22 cellular contexts compared by ENCODE assay signal in the genomic region with DNA sequence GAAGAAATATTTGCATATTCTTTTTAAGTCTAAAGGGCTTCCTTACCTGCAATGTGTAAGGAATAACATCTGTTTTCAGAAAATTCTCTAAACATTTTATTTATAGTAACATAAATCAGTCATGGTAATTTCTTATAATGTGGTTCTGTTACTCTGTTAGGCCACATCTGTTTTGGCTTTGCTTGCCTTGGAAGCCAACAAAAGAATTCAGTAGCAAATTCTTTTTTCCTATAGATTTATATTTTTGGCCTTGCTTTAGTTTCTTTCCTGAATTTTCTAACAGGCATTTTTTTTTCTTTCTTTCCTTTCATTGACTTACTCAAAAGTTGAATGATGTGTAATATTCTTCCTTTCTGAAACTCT.
DNase-seq lines count a peak whose midpoint lies in the region; ATAC-seq, FAIRE-seq and TF ChIP-seq lines count a peak whose summit lies in the region.
"Had no signal": no experiment of that assay in that cellular context is flagged by ENCODE, and none has a peak within 500 bp of the region (broad histone marks: within the 10 kb centered on the region; RNA-seq: fewer than 3 reads in every experiment).

No MANE protein-coding gene starts in this region.

- H4K12ac ChIP-seq in trophoblast cell (ENCODE audit: low read depth, low read length) = no peak overlapping the region

- H3K9ac ChIP-seq in BLaER1 treated with 17β-estradiol and CSF1 and Interleukin-3, amounts not matched to agents 10 nM and 100 nM = no peak overlapping the region
- no peak overlapping the region for H3K9ac ChIP-seq in trophoblast cell (ENCODE audit: low read length)

- no peak overlapping the region for H4K91ac ChIP-seq in trophoblast cell (ENCODE audit: low read depth, low read length)

- H3K27me3 Mint-ChIP-seq in chondrocyte (ENCODE audit: low read depth) = no peaks in the 10 kb centered on the region
- H3K27me3 Mint-ChIP-seq: activated CD4-positive, alpha-beta memory T cell treated with anti-CD3 and anti-CD28 coated beads for 36 hours; dendritic cell treated with granulocyte-macrophage colony-stimulating factor and Interleukin-4, amounts not matched to agents 40 ng/mL and 50 ng/mL, for 4 days; stimulated activated naive CD8-positive, alpha-beta T cell treated with anti-CD3 and anti-CD28 coated beads, Interleukin-15, Interleukin-2, amounts not matched to agents 100 ng/mL and 50 ng/mL, for 24 hours had no signal

- peak overlapping the region in 6 of 11 experiments; percentile 3 to 42 (median 22); a peak in 7 of 22 replicates for H3K4me2 ChIP-seq in BLaER1 treated with 17β-estradiol and CSF1 and Interleukin-3, amounts not matched to agents 10 nM and 100 nM
- no peak overlapping the region for H3K4me2 ChIP-seq in trophoblast cell (ENCODE audit: low read length)

- H3K27me3 ChIP-seq in BLaER1 treated with 17β-estradiol and CSF1 and Interleukin-3, amounts not matched to agents 10 nM and 100 nM = no peaks in the 10 kb centered on the region
- no peaks in the 10 kb centered on the region for H3K27me3 ChIP-seq in trophoblast cell (ENCODE audit: insufficient read depth, low read length)
- H3K27me3 ChIP-seq: thyroid gland had no signal

- H2BK12ac ChIP-seq in trophoblast cell (ENCODE audit: low read length) = no peak overlapping the region

- no peak overlapping the region for H2BK5ac ChIP-seq in trophoblast cell (ENCODE audit: low read depth, low read length, poor library complexity)

- no peak for ATAC-seq in HG03097 (IDR thresholded peaks at IDR 0.05; ENCODE audit: low FRiP score, unreplicated experiment)
- ATAC-seq: left lobe of liver had no signal

- DNase-seq in GM12892 (ENCODE audit: insufficient read length) = no peak
- DNase-seq in chondrocyte (ENCODE audit: low spot score) = no peak
- no peak for DNase-seq in trophoblast cell
- no peak for DNase-seq in stimulated activated CD4-positive, alpha-beta T cell treated with anti-CD3 and anti-CD28 coated beads, Interleukin-12 subunit alpha, Interleukin-12 subunit beta, amount 100 ng/mL, for 4 hours
- no peak for DNase-seq in H4 (ENCODE audit: low spot score)
- DNase-seq in MV-4-11 (lab: John Stamatoyannopoulos, UW) = no peak
- DNase-seq: activated CD4-positive, alpha-beta memory T cell treated with anti-CD3 and anti-CD28 coated beads for 36 hours; activated gamma-delta T cell; GM23248; NCI-H1417; NCI-H510A; stimulated activated CD4-positive, alpha-beta T cell treated with anti-CD3 and anti-CD28 coated beads, Interleukin-4, amount 100 ng/mL, for 4 hours; thyroid gland had no signal

- TF ChIP-seq CTCF in chondrocyte (IDR thresholded peaks at IDR 0.05) = no peak

- H3K14ac ChIP-seq in trophoblast cell (ENCODE audit: low read length) = no peak overlapping the region

- FAIRE-seq in GM12892 (lab: Jason Lieb, UNC) = peak; percentile 5
- FAIRE-seq: bronchial epithelial cell, endometrium, RCC 7860 had no signal

- no peak overlapping the region for H3K27ac ChIP-seq in BLaER1 treated with 17β-estradiol and CSF1 and Interleukin-3, amounts not matched to agents 10 nM and 100 nM
- H3K27ac ChIP-seq in trophoblast cell (ENCODE audit: low read depth, low read length) = peak overlapping the region; percentile 17
- H3K27ac ChIP-seq: thyroid gland had no signal

- no peak overlapping the region for H3K23ac ChIP-seq in trophoblast cell (ENCODE audit: low read length)

- no peaks in the 10 kb centered on the region for H3K9me3 Mint-ChIP-seq in chondrocyte (ENCODE audit: low read depth)
- H3K9me3 Mint-ChIP-seq: activated CD4-positive, alpha-beta memory T cell treated with anti-CD3 and anti-CD28 coated beads for 36 hours; dendritic cell treated with granulocyte-macrophage colony-stimulating factor and Interleukin-4, amounts not matched to agents 40 ng/mL and 50 ng/mL, for 4 days; neural crest cell; stimulated activated naive CD8-positive, alpha-beta T cell treated with anti-CD3 and anti-CD28 coated beads, Interleukin-15, Interleukin-2, amounts not matched to agents 100 ng/mL and 50 ng/mL, for 24 hours had no signal

- peaks cover 0 to 20% (median 9%) of the 10 kb centered on the region in 10 experiments; a peak in 15 of 20 replicates for H3K4me1 ChIP-seq in BLaER1 treated with 17β-estradiol and CSF1 and Interleukin-3, amounts not matched to agents 10 nM and 100 nM
- peaks cover 5 to 21% of the 10 kb centered on the region in 2 experiments for H3K4me1 ChIP-seq in trophoblast cell (ENCODE audit: control insufficient read depth in 1 of 2, insufficient read depth in 2 of 2, low read length in 2 of 2)

- no peaks in the 10 kb centered on the region for H3K9me3 ChIP-seq in BLaER1 treated with 17β-estradiol and CSF1 and Interleukin-3, amounts not matched to agents 10 nM and 100 nM (replicated peaks in 1 of 11)
- H3K9me3 ChIP-seq in trophoblast cell (ENCODE audit: insufficient read depth, low read depth, low read length) = no peaks in the 10 kb centered on the region
- H3K9me3 ChIP-seq: thyroid gland had no signal

- H4K20me1 ChIP-seq in BLaER1 treated with 17β-estradiol and CSF1 and Interleukin-3, amounts not matched to agents 10 nM and 100 nM = peaks cover 0 to 45% (median 0%) of the 10 kb centered on the region in 11 experiments; a peak in 7 of 22 replicates

- H4K8ac ChIP-seq in trophoblast cell (ENCODE audit: low read depth, low read length) = no peak overlapping the region

- TF ChIP-seq POLR2A in GM12892 (IDR thresholded peaks at IDR 0.05; ENCODE audit: low read depth, low read length) = no peak

- no peak overlapping the region for H2AFZ ChIP-seq in trophoblast cell (ENCODE audit: insufficient read depth, low read length, poor library complexity)
- H2AFZ ChIP-seq: GM23248 had no signal

- no peaks in the 10 kb centered on the region for H3K36me3 Mint-ChIP-seq in chondrocyte (ENCODE audit: low read depth)
- H3K36me3 Mint-ChIP-seq: activated CD4-positive, alpha-beta memory T cell treated with anti-CD3 and anti-CD28 coated beads for 36 hours had no signal

- H2AK5ac ChIP-seq in trophoblast cell (ENCODE audit: low read length) = no peak overlapping the region

- H3K4me3 Mint-ChIP-seq in chondrocyte (ENCODE audit: unreplicated experiment) = no peak overlapping the region
- H3K4me3 Mint-ChIP-seq: activated CD4-positive, alpha-beta memory T cell treated with anti-CD3 and anti-CD28 coated beads for 36 hours; dendritic cell treated with granulocyte-macrophage colony-stimulating factor and Interleukin-4, amounts not matched to agents 40 ng/mL and 50 ng/mL, for 4 days; neural crest cell; stimulated activated naive CD8-positive, alpha-beta T cell treated with anti-CD3 and anti-CD28 coated beads, Interleukin-15, Interleukin-2, amounts not matched to agents 100 ng/mL and 50 ng/mL, for 24 hours had no signal

- H3K18ac ChIP-seq in trophoblast cell (ENCODE audit: low read length) = no peak overlapping the region

- H3K79me2 ChIP-seq in trophoblast cell (ENCODE audit: control insufficient read depth, insufficient read depth, low read length, poor library complexity) = peaks cover 7% of the 10 kb centered on the region

- H3K27ac Mint-ChIP-seq in chondrocyte (ENCODE audit: unreplicated experiment) = peak overlapping the region; percentile 73
- H3K27ac Mint-ChIP-seq: activated CD4-positive, alpha-beta memory T cell treated with anti-CD3 and anti-CD28 coated beads for 36 hours; dendritic cell treated with granulocyte-macrophage colony-stimulating factor and Interleukin-4, amounts not matched to agents 40 ng/mL and 50 ng/mL, for 4 days; stimulated activated naive CD8-positive, alpha-beta T cell treated with anti-CD3 and anti-CD28 coated beads, Interleukin-15, Interleukin-2, amounts not matched to agents 100 ng/mL and 50 ng/mL, for 24 hours had no signal

- H2BK120ac ChIP-seq in trophoblast cell (ENCODE audit: insufficient read depth, low read length, poor library complexity) = no peak overlapping the region

- H3K4me1 Mint-ChIP-seq in chondrocyte (ENCODE audit: low read depth) = peaks cover 49% of the 10 kb centered on the region

- no peak overlapping the region for H3K4ac ChIP-seq in trophoblast cell (ENCODE audit: low read depth, low read length)

- no peak overlapping the region for H3K4me3 ChIP-seq in BLaER1 treated with 17β-estradiol and CSF1 and Interleukin-3, amounts not matched to agents 10 nM and 100 nM
- H3K4me3 ChIP-seq in trophoblast cell (ENCODE audit: low read depth, low read length) = no peak overlapping the region
- H3K4me3 ChIP-seq: GM23248, thyroid gland had no signal

- peaks cover 14% of the 10 kb centered on the region for H3K79me1 ChIP-seq in trophoblast cell (ENCODE audit: low read length)

- H3K36me3 ChIP-seq in BLaER1 treated with 17β-estradiol and CSF1 and Interleukin-3, amounts not matched to agents 10 nM and 100 nM = no peaks in the 10 kb centered on the region
- peaks cover 0 to 2% of the 10 kb centered on the region in 2 experiments for H3K36me3 ChIP-seq in trophoblast cell (ENCODE audit: control insufficient read depth in 1 of 2, insufficient read depth in 2 of 2, low read length in 2 of 2)
- H3K36me3 ChIP-seq: thyroid gland had no signal
